In genomic region chr17:8137645-8138342, GRCh38 we compare ENCODE assay signal across 7 cellular contexts. TPM values are rescaled to one million over a fixed set of nuclear protein-coding genes. Genes with fewer than 3 reads are reported as not detected.
DNase-seq lines count a peak whose midpoint lies in the region; ATAC-seq and TF ChIP-seq lines count a peak whose summit lies in the region.
"Had no signal": no experiment of that assay in that cellular context is flagged by ENCODE, and none has a peak within 500 bp of the region (broad histone marks: within the 10 kb centered on the region; RNA-seq: fewer than 3 reads in every experiment).

No MANE protein-coding gene starts in this region.

- no TSS peak for BruUV-seq in Panc1 (replicated peaks; lab: Mats Ljungman, UMichigan)

- no peaks in the 10 kb centered on the region for H3K27me3 ChIP-seq in BLaER1 treated with 17β-estradiol and CSF1 and Interleukin-3, amounts not matched to agents 10 nM and 100 nM
- H3K27me3 ChIP-seq in Panc1 (ENCODE audit: control insufficient read depth, insufficient read depth, low read length), result no peaks in the 10 kb centered on the region
- H3K27me3 ChIP-seq in left lung, result no peaks in the 10 kb centered on the region

- peaks cover 0 to 39% (median 22%) of the 10 kb centered on the region in 11 experiments; a peak in 15 of 22 replicates for H4K20me1 ChIP-seq in BLaER1 treated with 17β-estradiol and CSF1 and Interleukin-3, amounts not matched to agents 10 nM and 100 nM

- peak overlapping the region; percentile 49 to 70 (median 62) for H3K4me3 ChIP-seq in BLaER1 treated with 17β-estradiol and CSF1 and Interleukin-3, amounts not matched to agents 10 nM and 100 nM
- H3K4me3 ChIP-seq in Panc1 (ENCODE audit: low read depth in 2 of 2, low read length in 2 of 2) (peak overlapping the region; percentile 54 to 83), left lung (peak overlapping the region in 1 of 2 donors; percentile 6)

- peak overlapping the region; percentile 82 to 98 (median 94) for H3K4me2 ChIP-seq in BLaER1 treated with 17β-estradiol and CSF1 and Interleukin-3, amounts not matched to agents 10 nM and 100 nM

- intact Hi-C loops in Panc1 (cut with micrococcal nuclease; ENCODE audit: unreplicated experiment), result no loop called here
- intact Hi-C loops in left lung (cut with DNase I), result no loop called here

- peaks cover 27 to 34% (median 31%) of the 10 kb centered on the region in 11 experiments for H3K36me3 ChIP-seq in BLaER1 treated with 17β-estradiol and CSF1 and Interleukin-3, amounts not matched to agents 10 nM and 100 nM
- no peaks in the 10 kb centered on the region for H3K36me3 ChIP-seq in Panc1 (ENCODE audit: control insufficient read depth, insufficient read depth, low read length)
- peaks cover 0 to 36% of the 10 kb centered on the region in 2 donors for H3K36me3 ChIP-seq in left lung

- POLR2A ChIA-PET in Panc1 (lab: Charles Lee), result interaction anchor here (0.5 to 1.1 kb wide), 3 partner anchors 18 to 61 kb away, joined by 3 to 7 read pairs (median 3); no protein-coding TSS in a partner anchor

- no peaks in the 10 kb centered on the region for H3K9me3 ChIP-seq in BLaER1 treated with 17β-estradiol and CSF1 and Interleukin-3, amounts not matched to agents 10 nM and 100 nM (replicated peaks in 1 of 11)
- H3K9me3 ChIP-seq in Panc1 (ENCODE audit: control insufficient read depth, insufficient read depth, low read depth, low read length) (no peaks in the 10 kb centered on the region), left lung (no peaks in the 10 kb centered on the region)

- H3K27ac ChIP-seq in BLaER1 treated with 17β-estradiol and CSF1 and Interleukin-3, amounts not matched to agents 10 nM and 100 nM, result peak overlapping the region in 9 of 11 experiments; percentile 2 to 74 (median 27); a peak in 10 of 22 replicates
- peak overlapping the region; percentile 81 for H3K27ac ChIP-seq in Panc1 (ENCODE audit: low read length)
- peak overlapping the region; percentile 70 to 88 for H3K27ac ChIP-seq in left lung

- TF ChIP-seq CTCF in Panc1 (IDR thresholded peaks at IDR 0.05) (no peak), left lung (IDR thresholded peaks at IDR 0.05) (no peak)

- ATAC-seq in Panc1 (no peak), left lung (no peak)

- peak overlapping the region; percentile 60 to 82 (median 72) for H3K9ac ChIP-seq in BLaER1 treated with 17β-estradiol and CSF1 and Interleukin-3, amounts not matched to agents 10 nM and 100 nM

- CTCF ChIA-PET in Panc1 (lab: Charles Lee), result interaction anchor here (0.7 to 0.9 kb wide), 2 partner anchors 19 to 87 kb away, joined by 4 to 7 read pairs; no protein-coding TSS in a partner anchor

- DNase-seq in Panc1 (ENCODE audit: low read depth, low spot score) (no peak), left lung (peak; percentile 33 to 47), NCI-H774 (lab: John Stamatoyannopoulos, UW) (no peak), NCI-H2081 (lab: John Stamatoyannopoulos, UW) (no peak), NOMO-1 (lab: John Stamatoyannopoulos, UW; ENCODE audit: unreplicated experiment in 2 of 2) (no peak)

- peaks cover 19 to 28% (median 22%) of the 10 kb centered on the region in 10 experiments for H3K4me1 ChIP-seq in BLaER1 treated with 17β-estradiol and CSF1 and Interleukin-3, amounts not matched to agents 10 nM and 100 nM
- H3K4me1 ChIP-seq in Panc1 (ENCODE audit: control insufficient read depth, insufficient read depth, low read length), result no peaks in the 10 kb centered on the region; the same call in 1 of the 2 replicates
- peaks cover 6 to 29% of the 10 kb centered on the region in 2 donors for H3K4me1 ChIP-seq in left lung

- in situ Hi-C loops in Panc1 (cut with HindIII; ENCODE audit: low pct_unique_long_range_greater_than_20kb, low sequenced_read_pairs), result no loop called here

RNA-seq across cellular contexts. Expression of gene HES7, which starts 13.9 kb away (rescaled TPM):
- total RNA-seq in Panc1 (2021; ENCODE audit: unreplicated experiment) (4.0 TPM), left lung (under 1 TPM in 1 of 2 donors, not detected in 1; 0.52 TPM)
- polyA plus RNA-seq in Panc1 (2012; ENCODE audit: insufficient read length), result 4.9 TPM
- total RNA-seq: liver had no signal
- polyA plus RNA-seq: liver had no signal

RNA-seq across cellular contexts. Expression of gene PER1, which starts 14.4 kb away (rescaled TPM):
- total RNA-seq in Panc1 (2021; ENCODE audit: unreplicated experiment), result 17.1 TPM
- polyA plus RNA-seq in Panc1 (2012; ENCODE audit: insufficient read length), result 11.8 TPM
- 100 to 1,000 TPM; 101 to 111 TPM for total RNA-seq in left lung

RNA-seq across cellular contexts. Expression of gene ALOXE3, which starts 19.5 kb away (rescaled TPM):
- total RNA-seq in Panc1 (2021; ENCODE audit: unreplicated experiment), result 0.46 TPM
- not detected for polyA plus RNA-seq in Panc1 (2012; ENCODE audit: insufficient read length)
- total RNA-seq in left lung, result under 1 TPM; 0.23 to 0.55 TPM
- total RNA-seq: liver had no signal
- polyA plus RNA-seq: liver had no signal

RNA-seq across cellular contexts. Expression of gene VAMP2, which starts 25.0 kb away (rescaled TPM):
- total RNA-seq in Panc1 (2021; ENCODE audit: unreplicated experiment) (28.6 TPM), left lung (10 to 100 TPM; 48.3 to 48.9 TPM)
- polyA plus RNA-seq in Panc1 (2012; ENCODE audit: insufficient read length), result 30.2 TPM

RNA-seq across cellular contexts. Expression of gene TMEM107, which starts 38.4 kb away (rescaled TPM):
- total RNA-seq in Panc1 (2021; ENCODE audit: unreplicated experiment) (10.6 TPM), left lung (10 to 100 TPM; 15.0 to 15.9 TPM)
- polyA plus RNA-seq in Panc1 (2012; ENCODE audit: insufficient read length), result 8.1 TPM

Comparison
In these comparisons a context has a peak if more than half of its experiments do, and no peak if none do; other contexts are left out.
1. H3K27ac ChIP-seq: peak in every context shown above with its lines; median percentile 81 in Panc1; 79 in left lung; 27 in BLaER1 treated with 17β-estradiol and CSF1 and Interleukin-3, amounts not matched to agents 10 nM and 100 nM.
2. DNase-seq: peak in left lung (2 of 2); none in Panc1 (single experiment), NCI-H774 (single experiment), NCI-H2081 (0 of 2) and NOMO-1 (0 of 2).